ENCODE assay signal across 1 cellular context in the genomic region with DNA sequence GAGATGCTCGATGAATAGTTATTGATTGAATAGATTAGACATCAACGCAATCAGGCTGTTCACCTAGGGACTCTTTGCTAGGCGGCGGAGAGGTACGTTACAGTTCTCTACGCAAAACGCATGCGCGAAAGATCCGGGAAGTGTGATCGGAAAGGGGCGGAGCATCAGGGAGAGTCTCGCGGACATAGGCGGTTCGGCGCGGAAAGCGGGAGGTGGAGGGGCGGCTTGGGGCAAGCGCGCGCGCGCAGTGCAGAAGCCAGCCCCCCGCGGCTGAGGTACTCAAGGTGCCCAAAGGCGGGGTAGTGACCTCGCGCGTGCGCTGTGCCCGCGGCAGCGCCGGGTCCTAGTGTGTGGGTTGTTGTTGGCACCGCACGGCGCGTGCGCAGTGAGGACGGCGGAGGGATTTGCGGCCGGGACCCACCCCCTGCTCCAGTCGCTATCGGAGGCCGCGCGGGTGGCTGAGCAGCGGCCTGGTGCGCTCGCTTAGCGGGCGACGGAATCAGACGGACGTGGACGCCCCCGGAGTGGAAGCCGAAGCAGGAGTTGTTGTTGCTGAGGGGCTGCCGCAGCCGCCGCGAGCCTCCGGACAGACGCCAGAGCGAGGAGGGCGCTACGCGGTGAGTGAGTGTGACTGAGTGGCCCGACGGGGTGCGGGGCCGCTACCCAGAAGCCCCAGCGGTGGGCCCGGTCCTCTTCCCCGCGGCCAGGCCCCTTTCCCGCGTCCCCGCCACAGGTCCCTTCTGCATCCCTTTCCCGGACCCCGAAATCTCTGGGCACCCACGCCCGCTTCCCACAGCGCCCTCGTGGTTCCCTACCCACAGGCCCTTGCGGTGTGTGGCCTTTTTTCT.
A peak's percentile ranks its signal among the peaks of the same experiment; 100 is the strongest.
TF ChIP-seq lines count a peak whose summit lies in the region.

Gene SNRNP70, plus strand, starts transcription at position 432 of the 848 bp plus-strand sequence. CDS start 964 bp downstream, outside the sequence.

TF ChIP-seq in HepG2, 621 proteins besides CTCF, POLR2A, EP300 and RAD21 (continued from another document and continues in another):
- no peak for TF ChIP-seq ZNF646 (CRISPR knock-in tag; IDR thresholded peaks at IDR 0.05)
- no peak for TF ChIP-seq XBP1 (CRISPR knock-in tag; IDR thresholded peaks at IDR 0.05)
- no peak for TF ChIP-seq ZNF101 (CRISPR knock-in tag; IDR thresholded peaks at IDR 0.05; ENCODE audit: borderline replicate concordance, low read depth)
- 0 out of 2 replicates have a peak, but pooled peaks have one; percentile 31 for TF ChIP-seq RERE (CRISPR knock-in tag; IDR thresholded peaks at IDR 0.05; ENCODE audit: low read depth)
- TF ChIP-seq ZNF607 (CRISPR knock-in tag; IDR thresholded peaks at IDR 0.05; ENCODE audit: borderline replicate concordance) = no peak; the same call in 1 of the 2 replicates
- no peak for TF ChIP-seq PHB2 (IDR thresholded peaks at IDR 0.05; ENCODE audit: partially characterized antibody)
- no peak for TF ChIP-seq CENPBD1 (CRISPR knock-in tag; IDR thresholded peaks at IDR 0.05; ENCODE audit: borderline replicate concordance, low read depth)
- no peak for TF ChIP-seq TOPORS (CRISPR knock-in tag; IDR thresholded peaks at IDR 0.05)
- peak; percentile 88; the same call in 1 of the 2 replicates for TF ChIP-seq ZNF773 (CRISPR knock-in tag; IDR thresholded peaks at IDR 0.05; ENCODE audit: borderline replicate concordance)
- TF ChIP-seq ZNF550 (CRISPR knock-in tag; IDR thresholded peaks at IDR 0.05; ENCODE audit: borderline replicate concordance) = no peak
- TF ChIP-seq PHF8 (CRISPR knock-in tag; IDR thresholded peaks at IDR 0.05) = peak; percentile 99
- no peak for TF ChIP-seq KLF13 (CRISPR knock-in tag; IDR thresholded peaks at IDR 0.05)
- TF ChIP-seq SIN3B (IDR thresholded peaks at IDR 0.05; ENCODE audit: low read length) = no peak
- TF ChIP-seq ZNF572 (CRISPR knock-in tag; IDR thresholded peaks at IDR 0.05) = no peak
- TF ChIP-seq, protein P1, sequence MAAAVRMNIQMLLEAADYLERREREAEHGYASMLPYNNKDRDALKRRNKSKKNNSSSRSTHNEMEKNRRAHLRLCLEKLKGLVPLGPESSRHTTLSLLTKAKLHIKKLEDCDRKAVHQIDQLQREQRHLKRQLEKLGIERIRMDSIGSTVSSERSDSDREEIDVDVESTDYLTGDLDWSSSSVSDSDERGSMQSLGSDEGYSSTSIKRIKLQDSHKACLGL (CRISPR knock-in tag; IDR thresholded peaks at IDR 0.05) = peak; percentile 89
- peak; percentile 82 for TF ChIP-seq ZNF18 (CRISPR knock-in tag; IDR thresholded peaks at IDR 0.05; ENCODE audit: insufficient replicate concordance)
- peak; percentile 83; the same call in 1 of the 2 replicates for TF ChIP-seq SAFB2 (CRISPR knock-in tag; IDR thresholded peaks at IDR 0.05; ENCODE audit: borderline replicate concordance, low read depth)
- TF ChIP-seq, protein P2, sequence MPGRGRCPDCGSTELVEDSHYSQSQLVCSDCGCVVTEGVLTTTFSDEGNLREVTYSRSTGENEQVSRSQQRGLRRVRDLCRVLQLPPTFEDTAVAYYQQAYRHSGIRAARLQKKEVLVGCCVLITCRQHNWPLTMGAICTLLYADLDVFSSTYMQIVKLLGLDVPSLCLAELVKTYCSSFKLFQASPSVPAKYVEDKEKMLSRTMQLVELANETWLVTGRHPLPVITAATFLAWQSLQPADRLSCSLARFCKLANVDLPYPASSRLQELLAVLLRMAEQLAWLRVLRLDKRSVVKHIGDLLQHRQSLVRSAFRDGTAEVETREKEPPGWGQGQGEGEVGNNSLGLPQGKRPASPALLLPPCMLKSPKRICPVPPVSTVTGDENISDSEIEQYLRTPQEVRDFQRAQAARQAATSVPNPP (CRISPR knock-in tag; IDR thresholded peaks at IDR 0.05) = 0 out of 2 replicates have a peak, but pooled peaks have one; percentile 47
- no peak for TF ChIP-seq ZNF17 (CRISPR knock-in tag; IDR thresholded peaks at IDR 0.05)
- TF ChIP-seq, protein P3, sequence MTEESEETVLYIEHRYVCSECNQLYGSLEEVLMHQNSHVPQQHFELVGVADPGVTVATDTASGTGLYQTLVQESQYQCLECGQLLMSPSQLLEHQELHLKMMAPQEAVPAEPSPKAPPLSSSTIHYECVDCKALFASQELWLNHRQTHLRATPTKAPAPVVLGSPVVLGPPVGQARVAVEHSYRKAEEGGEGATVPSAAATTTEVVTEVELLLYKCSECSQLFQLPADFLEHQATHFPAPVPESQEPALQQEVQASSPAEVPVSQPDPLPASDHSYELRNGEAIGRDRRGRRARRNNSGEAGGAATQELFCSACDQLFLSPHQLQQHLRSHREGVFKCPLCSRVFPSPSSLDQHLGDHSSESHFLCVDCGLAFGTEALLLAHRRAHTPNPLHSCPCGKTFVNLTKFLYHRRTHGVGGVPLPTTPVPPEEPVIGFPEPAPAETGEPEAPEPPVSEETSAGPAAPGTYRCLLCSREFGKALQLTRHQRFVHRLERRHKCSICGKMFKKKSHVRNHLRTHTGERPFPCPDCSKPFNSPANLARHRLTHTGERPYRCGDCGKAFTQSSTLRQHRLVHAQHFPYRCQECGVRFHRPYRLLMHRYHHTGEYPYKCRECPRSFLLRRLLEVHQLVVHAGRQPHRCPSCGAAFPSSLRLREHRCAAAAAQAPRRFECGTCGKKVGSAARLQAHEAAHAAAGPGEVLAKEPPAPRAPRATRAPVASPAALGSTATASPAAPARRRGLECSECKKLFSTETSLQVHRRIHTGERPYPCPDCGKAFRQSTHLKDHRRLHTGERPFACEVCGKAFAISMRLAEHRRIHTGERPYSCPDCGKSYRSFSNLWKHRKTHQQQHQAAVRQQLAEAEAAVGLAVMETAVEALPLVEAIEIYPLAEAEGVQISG (CRISPR knock-in tag; IDR thresholded peaks at IDR 0.05) = peak; percentile 78
- TF ChIP-seq NR3C1 (CRISPR knock-in tag; IDR thresholded peaks at IDR 0.05) = no peak
- TF ChIP-seq ZNF687 (CRISPR knock-in tag; IDR thresholded peaks at IDR 0.05) = peak; percentile 94
- peak; percentile 80; the same call in 1 of the 2 replicates for TF ChIP-seq KMT2A (CRISPR knock-in tag; IDR thresholded peaks at IDR 0.05)
- TF ChIP-seq ZFY (CRISPR knock-in tag; IDR thresholded peaks at IDR 0.05) = peak; percentile 99
- no peak for TF ChIP-seq ZSCAN12 (CRISPR knock-in tag; IDR thresholded peaks at IDR 0.05)
